In the genomic region with DNA sequence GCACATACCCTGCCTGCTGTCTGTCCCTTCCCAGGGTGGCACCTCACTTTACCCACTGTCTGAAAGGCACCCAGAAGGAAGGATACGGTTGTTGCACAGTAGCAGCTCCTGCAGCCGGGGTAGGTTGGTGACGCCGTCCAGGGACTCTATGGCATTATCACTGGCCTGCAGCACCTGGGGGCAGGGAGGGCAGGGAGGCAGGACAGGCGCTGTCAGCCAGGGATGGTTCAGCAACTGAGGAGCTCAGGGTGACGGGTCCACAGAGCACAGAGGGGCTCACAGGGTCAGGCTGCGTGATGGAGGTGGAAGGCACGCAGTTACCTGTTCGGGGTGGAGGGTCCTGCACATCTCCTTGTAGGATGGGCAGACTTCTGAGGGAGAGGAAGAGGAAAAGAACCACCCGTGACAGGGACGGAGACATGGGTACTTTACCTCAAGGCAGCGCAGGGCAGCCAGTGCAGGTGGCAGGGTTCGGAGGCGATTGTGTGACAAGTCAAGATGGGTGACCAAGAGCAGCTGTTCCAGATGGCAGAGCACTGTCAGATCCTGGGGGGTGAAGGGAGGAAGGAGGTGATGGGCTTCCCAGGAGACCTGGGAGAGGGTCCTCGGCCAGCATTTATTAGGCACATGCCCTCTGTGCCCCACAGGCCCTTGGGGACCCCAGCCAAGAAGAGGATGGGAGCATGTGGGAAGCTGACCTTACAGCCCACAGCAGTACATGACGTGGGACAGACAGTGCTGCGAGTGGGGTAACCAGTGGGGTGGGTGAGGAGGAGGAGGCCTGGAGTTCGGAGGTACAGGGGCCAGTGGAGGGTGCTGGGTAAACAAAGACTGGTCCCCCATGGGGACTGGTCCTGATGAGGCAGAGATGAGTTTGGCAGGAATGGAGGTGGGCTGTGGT, we compare ENCODE assay signal across 1 cellular context.
TF ChIP-seq lines count a peak whose summit lies in the region.

No MANE protein-coding gene starts in this region.

TF ChIP-seq in IMR-90, 13 proteins besides CTCF, POLR2A, EP300 and RAD21:
- TF ChIP-seq USF2 (IDR thresholded peaks at IDR 0.05; ENCODE audit: low read depth, low read length) (no peak), MAZ (IDR thresholded peaks at IDR 0.05; ENCODE audit: borderline replicate concordance, low read depth, low read length) (no peak), CHD1 (IDR thresholded peaks at IDR 0.05; ENCODE audit: low read depth, low read length) (no peak), BHLHE40 (IDR thresholded peaks at IDR 0.05; ENCODE audit: low read depth, low read length) (no peak), MAFK (IDR thresholded peaks at IDR 0.05; ENCODE audit: low read depth, low read length) (no peak), RCOR1 (IDR thresholded peaks at IDR 0.05; ENCODE audit: insufficient replicate concordance, low read length) (no peak), FOS (IDR thresholded peaks at IDR 0.05; ENCODE audit: low read depth, low read length) (no peak), RFX5 (IDR thresholded peaks at IDR 0.05; ENCODE audit: low read depth, low read length) (no peak), MXI1 (IDR thresholded peaks at IDR 0.05; ENCODE audit: borderline replicate concordance, low read depth, low read length) (no peak), ELK1 (IDR thresholded peaks at IDR 0.05; ENCODE audit: borderline replicate concordance, low read depth, low read length) (no peak), SMC3 (IDR thresholded peaks at IDR 0.05; ENCODE audit: low read depth, low read length) (no peak), CEBPB (IDR thresholded peaks at IDR 0.05; ENCODE audit: low read depth, low read length) (no peak), NFE2L2 (IDR thresholded peaks at IDR 0.05; ENCODE audit: low read depth, low read length) (no peak)
